ENCODE assay signal across 17 cellular contexts in the genomic region with DNA sequence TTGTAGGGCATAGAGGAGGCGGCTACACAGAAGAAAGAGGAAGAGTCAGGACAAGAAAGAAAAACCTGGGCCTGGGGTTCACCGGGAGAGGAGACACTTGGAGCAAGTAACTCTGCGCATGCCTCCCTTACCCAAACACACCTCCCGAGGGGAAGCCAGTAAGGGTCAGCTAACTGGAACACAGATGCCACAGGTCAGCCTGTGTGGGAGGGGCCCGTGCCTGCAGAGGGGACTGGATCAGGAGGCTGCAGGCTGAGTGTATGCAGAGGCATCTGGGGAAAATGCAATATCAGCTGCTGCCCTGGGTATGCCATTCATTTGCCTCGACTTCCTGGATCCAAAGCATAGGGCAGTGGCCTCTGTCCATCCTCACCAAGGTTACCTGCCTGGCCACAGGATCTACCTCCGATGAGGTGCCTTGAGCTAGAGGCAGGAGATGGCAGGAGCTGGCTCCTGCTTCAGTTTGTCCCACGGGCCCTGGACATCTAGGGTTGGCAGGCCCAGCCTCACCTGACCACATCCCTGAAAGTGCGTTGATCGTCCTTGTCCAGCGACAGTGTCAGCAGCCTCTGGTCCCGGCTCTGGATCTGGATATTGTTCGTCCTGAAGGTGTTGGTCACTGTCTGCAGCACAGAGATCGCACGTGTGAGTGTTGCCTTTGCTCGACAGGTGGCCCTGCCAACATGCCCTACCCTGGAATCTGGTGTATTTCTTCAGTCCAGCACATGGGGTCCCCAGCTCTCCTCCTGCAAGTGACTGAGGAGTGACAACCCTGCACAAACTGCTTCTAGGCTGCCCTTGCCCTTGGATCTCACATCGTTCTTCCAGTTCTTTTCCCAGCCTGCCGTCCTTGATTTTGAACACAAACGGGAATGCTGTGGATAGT. TPM values are rescaled to one million over a fixed set of nuclear protein-coding genes. Genes with fewer than 3 reads are reported as not detected.
DNase-seq lines count a peak whose midpoint lies in the region; TF ChIP-seq lines count a peak whose summit lies in the region.
"Had no signal": no experiment of that assay in that cellular context is flagged by ENCODE, and none has a peak within 500 bp of the region (broad histone marks: within the 10 kb centered on the region; RNA-seq: fewer than 3 reads in every experiment).

No MANE protein-coding gene starts in this region.

- no peak overlapping the region for H3K14ac ChIP-seq in H9 (ENCODE audit: insufficient read depth, low read length)

- no peak overlapping the region for H4K91ac ChIP-seq in H9 (ENCODE audit: insufficient read length, low read depth, low read length)

- H3K9me3 ChIP-seq in H9 (ENCODE audit: control insufficient read depth, low read depth, low read length): no peaks in the 10 kb centered on the region
- H3K9me3 ChIP-seq: Caco-2 had no signal

- H2BK5ac ChIP-seq in H9 (ENCODE audit: insufficient read length, low read length) (no peak overlapping the region), mesendoderm (ENCODE audit: low read length) (no peak overlapping the region)

- H4K5ac ChIP-seq in H9 (ENCODE audit: insufficient read length, low read depth, low read length): no peak overlapping the region
- no peak overlapping the region for H4K5ac ChIP-seq in mesendoderm (ENCODE audit: low read length)

- no peaks in the 10 kb centered on the region for H3K23me2 ChIP-seq in H9 (ENCODE audit: insufficient read length, low read depth, low read length, poor library complexity, severe bottlenecking)

- H3K4me2 ChIP-seq in H9 (ENCODE audit: insufficient read depth, insufficient read length, low read length) (no peak overlapping the region), mesendoderm (ENCODE audit: low read length) (no peak overlapping the region)
- H3K4me2 ChIP-seq: smooth muscle cell had no signal

- no peak overlapping the region for H3K23ac ChIP-seq in H9 (ENCODE audit: insufficient read length, low read depth, low read length)
- no peak overlapping the region for H3K23ac ChIP-seq in mesendoderm (ENCODE audit: low read length)

- H4K8ac ChIP-seq in H9 (replicated peaks; ENCODE audit: insufficient read length, low read depth, low read length): no peak overlapping the region
- no peak overlapping the region for H4K8ac ChIP-seq in mesendoderm (ENCODE audit: low read depth, low read length)

- H2AFZ ChIP-seq in H9 (ENCODE audit: low read length): no peak overlapping the region

- no peak overlapping the region for H3K9ac ChIP-seq in H9 (ENCODE audit: extremely low read depth, insufficient read length, low read length)
- no peak overlapping the region for H3K9ac ChIP-seq in mesendoderm (ENCODE audit: low read length)

- H3K4ac ChIP-seq in H9 (ENCODE audit: low read depth, low read length) (no peak overlapping the region), mesendoderm (ENCODE audit: low read depth, low read length) (no peak overlapping the region)

- no peak overlapping the region for H2BK20ac ChIP-seq in H9 (ENCODE audit: low read depth, low read length, poor library complexity, severe bottlenecking)

- no peak overlapping the region for H3K4me3 ChIP-seq in mesendoderm (ENCODE audit: low read length)
- H3K4me3 ChIP-seq: smooth muscle cell had no signal

- H3K27ac Mint-ChIP-seq in H9: no peak overlapping the region
- H3K27ac Mint-ChIP-seq: dendritic cell treated with granulocyte-macrophage colony-stimulating factor and Interleukin-4, amounts not matched to agents 40 ng/mL and 50 ng/mL, for 4 days; T-cell had no signal

- H3K79me1 ChIP-seq in H9 (ENCODE audit: insufficient read depth, low read depth, low read length, poor library complexity, severe bottlenecking) (no peaks in the 10 kb centered on the region), mesendoderm (ENCODE audit: low read length) (no peaks in the 10 kb centered on the region)

- no CpG with 5 or more reads among the region's 19 CpGs for WGBS in H9 (ENCODE audit: extremely low coverage, insufficient read length, low lambda C conversion rate)
- WGBS in mesendoderm (ENCODE audit: extremely low coverage, insufficient coverage, low lambda C conversion rate): no CpG with 5 or more reads among the region's 19 CpGs

- no peak overlapping the region for H3T11ph ChIP-seq in H9 (ENCODE audit: low read length)

- no peaks in the 10 kb centered on the region for H3K79me2 ChIP-seq in H9 (ENCODE audit: insufficient read depth, low read length)
- no peaks in the 10 kb centered on the region for H3K79me2 ChIP-seq in mesendoderm (ENCODE audit: control insufficient read depth, insufficient read depth, low read length)

- H3K36me3 Mint-ChIP-seq in H9 (ENCODE audit: insufficient read depth in 1 of 3, low read depth in 3 of 3): no peaks in the 10 kb centered on the region

- H3K4me3 Mint-ChIP-seq in H9: no peak overlapping the region
- H3K4me3 Mint-ChIP-seq: dendritic cell treated with granulocyte-macrophage colony-stimulating factor and Interleukin-4, amounts not matched to agents 40 ng/mL and 50 ng/mL, for 4 days had no signal

- H3K27me3 ChIP-seq in H9 (ENCODE audit: insufficient read depth, low read length) (no peaks in the 10 kb centered on the region), mesendoderm (ENCODE audit: insufficient read depth, low read length, poor library complexity) (no peaks in the 10 kb centered on the region)

- peak; percentile 46 for TF ChIP-seq CTCF in H9 (conservative IDR thresholded peaks at IDR 0.05)

- H3K4me1 Mint-ChIP-seq in H9: peaks cover 19 to 25% of the 10 kb centered on the region in 2 experiments

- H3K36me3 ChIP-seq in mesendoderm (ENCODE audit: control insufficient read depth, insufficient read depth, low read length): no peaks in the 10 kb centered on the region

- H3K18ac ChIP-seq in H9 (ENCODE audit: insufficient read length, low read depth, low read length) (no peak overlapping the region), mesendoderm (ENCODE audit: low read length) (no peak overlapping the region)

- H2AK5ac ChIP-seq in H9 (ENCODE audit: insufficient read length, low read length): no peak overlapping the region
- no peak overlapping the region for H2AK5ac ChIP-seq in mesendoderm (ENCODE audit: low read length)

- no peak overlapping the region for H3K27ac ChIP-seq in H9 (ENCODE audit: insufficient read length, low read depth, low read length)
- no peak overlapping the region for H3K27ac ChIP-seq in mesendoderm (ENCODE audit: low read depth, low read length)
- H3K27ac ChIP-seq in substantia nigra (ENCODE audit: low read depth, low read length, poor library complexity, severe bottlenecking): no peak overlapping the region

- no peak overlapping the region for H2BK12ac ChIP-seq in H9 (ENCODE audit: insufficient read length, low read depth, low read length)

- H2BK120ac ChIP-seq in H9 (ENCODE audit: low read depth, low read length, poor library complexity, severe bottlenecking): no peak overlapping the region
- H2BK120ac ChIP-seq in mesendoderm (ENCODE audit: low read depth, low read length): no peak overlapping the region

- H3K9me3 Mint-ChIP-seq in H9: peaks cover 0 to 3% of the 10 kb centered on the region in 2 experiments; a peak in 2 of 5 replicates

- peak; percentile 4 to 42 for DNase-seq in NCI-H524 (lab: John Stamatoyannopoulos, UW)
- DNase-seq in NCI-H524 treated with DMSO at 0.1 percent for 48 hours (lab: John Stamatoyannopoulos, UW): no peak
- DNase-seq in H9: peak; percentile 72
- DNase-seq in OCI-M1 (lab: John Stamatoyannopoulos, UW): peak; percentile 40
- peak; percentile 66 for DNase-seq in mesendoderm
- DNase-seq in NCI-H2171 treated with DMSO at 0.1 percent for 48 hours (lab: John Stamatoyannopoulos, UW): no peak
- DNase-seq in substantia nigra (lab: John Stamatoyannopoulos, UW): no peak
- no peak for DNase-seq in AG08395 (ENCODE audit: low spot score)
- DNase-seq: activated CD4-positive, alpha-beta T cell treated with anti-CD3 and anti-CD28 coated beads for 1 hour; amygdala; NCI-H187; occipital lobe; T-cell had no signal

- no peak overlapping the region for H2BK15ac ChIP-seq in H9 (ENCODE audit: low read depth, low read length)
- no peak overlapping the region for H2BK15ac ChIP-seq in mesendoderm (replicated peaks; ENCODE audit: low read depth)

- H3K4me1 ChIP-seq in H9 (ENCODE audit: insufficient read depth, low read length) (no peaks in the 10 kb centered on the region), mesendoderm (ENCODE audit: control insufficient read depth, low read depth, low read length) (no peaks in the 10 kb centered on the region)
- H3K4me1 ChIP-seq: Caco-2 had no signal

- H4K20me1 ChIP-seq in H9 (ENCODE audit: control insufficient read depth, insufficient read depth, insufficient read length): no peaks in the 10 kb centered on the region

- H3K27me3 Mint-ChIP-seq in H9 (ENCODE audit: low read depth): no peaks in the 10 kb centered on the region; the same call in none of the 2 replicates
- H3K27me3 Mint-ChIP-seq: dendritic cell treated with granulocyte-macrophage colony-stimulating factor and Interleukin-4, amounts not matched to agents 40 ng/mL and 50 ng/mL, for 4 days had no signal

- H3K56ac ChIP-seq in H9 (ENCODE audit: insufficient read length, low read depth, low read length): no peak overlapping the region
- H3K56ac ChIP-seq in mesendoderm (ENCODE audit: low read length): no peak overlapping the region

RNA-seq across cellular contexts. Expression of a gene that starts 4.6 kb away (rescaled TPM):
- 2.1 TPM in 2 replicates for total RNA-seq in H9 (2021)
- 0.39 TPM for polyA plus RNA-seq in mesendoderm (2013, experiment 1 of 2)
- polyA plus RNA-seq in mesendoderm (2013, experiment 2 of 2): 0.34 TPM
- total RNA-seq: Caco-2, lung microvascular endothelial cell had no signal
- polyA plus RNA-seq: smooth muscle cell had no signal

RNA-seq across cellular contexts. Expression of a gene that starts 45.4 kb away (rescaled TPM):
- total RNA-seq in H9 (2021): not detected in 2 replicates
- not detected for polyA plus RNA-seq in mesendoderm (2013, experiment 1 of 2)
- not detected for polyA plus RNA-seq in mesendoderm (2013, experiment 2 of 2)
- total RNA-seq: Caco-2, lung microvascular endothelial cell, occipital lobe, smooth muscle cell, T-cell had no signal
- polyA plus RNA-seq: smooth muscle cell had no signal

RNA-seq across cellular contexts. Expression of a gene that starts 59.1 kb away (rescaled TPM):
- not detected in 2 replicates for total RNA-seq in H9 (2021)
- polyA plus RNA-seq in mesendoderm (2013, experiment 1 of 2): not detected
- 0.04 TPM for polyA plus RNA-seq in mesendoderm (2013, experiment 2 of 2)
- total RNA-seq: Caco-2, lung microvascular endothelial cell, occipital lobe, smooth muscle cell had no signal

Comparison
In these comparisons a context has a peak if more than half of its experiments do, and no peak if none do; other contexts are left out.
1. DNase-seq: peak in NCI-H524 (2 of 2), H9 (single experiment), OCI-M1 (single experiment) and mesendoderm (single experiment); none in NCI-H524 treated with DMSO at 0.1 percent for 48 hours (single experiment), NCI-H2171 treated with DMSO at 0.1 percent for 48 hours (single experiment), substantia nigra (0 of 49) and AG08395 (single experiment).